ENCODE assay signal across 7 cellular contexts in the genomic region with DNA sequence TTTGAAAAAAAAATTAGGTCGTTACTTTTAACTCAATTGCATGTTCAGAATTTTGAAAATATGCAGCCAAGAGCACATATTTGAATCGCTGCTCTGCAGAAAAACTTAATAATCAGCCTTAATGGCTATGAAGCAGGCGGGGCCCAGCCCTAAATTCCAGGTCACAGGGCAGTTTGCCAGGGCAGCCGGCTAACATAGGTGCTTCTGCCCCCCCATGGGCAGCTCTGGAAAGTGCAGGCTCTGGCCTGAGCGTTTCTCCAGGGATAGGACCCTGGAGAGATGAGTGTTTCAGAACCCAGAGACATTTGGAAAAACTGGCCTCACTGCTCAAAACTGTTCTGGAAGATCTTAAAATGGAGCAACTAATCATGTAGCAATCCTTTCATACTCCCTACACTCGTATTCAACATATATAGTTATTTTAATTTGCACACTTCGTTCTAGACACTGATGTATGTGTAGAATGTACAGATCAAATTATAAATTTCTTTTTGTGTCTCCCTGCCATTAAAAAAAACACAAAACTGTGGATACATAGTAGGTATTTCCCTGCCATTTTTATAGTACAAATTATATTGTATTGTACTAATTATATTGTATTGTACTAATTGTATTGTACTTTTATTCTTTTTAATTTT. TPM values are rescaled to one million over a fixed set of nuclear protein-coding genes. Genes with fewer than 3 reads are reported as not detected.
DNase-seq lines count a peak whose midpoint lies in the region; TF ChIP-seq lines count a peak whose summit lies in the region.

No MANE protein-coding gene starts in this region.

- H3K9me3 ChIP-seq in PC-9 (ENCODE audit: insufficient read depth, low read depth) (no peaks in the 10 kb centered on the region), fibroblast of lung (ENCODE audit: control insufficient read depth, insufficient read depth, low read depth, low read length) (no peaks in the 10 kb centered on the region)

- no peaks in the 10 kb centered on the region for H3K27me3 ChIP-seq in PC-9 (ENCODE audit: insufficient read depth, low read depth)
- H3K27me3 ChIP-seq in fibroblast of lung (ENCODE audit: control insufficient read depth, insufficient read depth, low read length), result no peaks in the 10 kb centered on the region

- no peaks in the 10 kb centered on the region for H3K9me3 Mint-ChIP-seq in activated T-cell treated with anti-CD3 and anti-CD28 coated beads, Interleukin-2, amount 50 U/mL, for 24 hours
- H3K9me3 Mint-ChIP-seq in nephron, result peaks cover 4% of the 10 kb centered on the region

- BruUV-seq in PC-9 (replicated peaks; lab: Mats Ljungman, UMichigan), result no TSS peak

- H3K79me2 ChIP-seq in PC-9 (ENCODE audit: low read depth), result no peaks in the 10 kb centered on the region
- no peaks in the 10 kb centered on the region for H3K79me2 ChIP-seq in fibroblast of lung (ENCODE audit: control insufficient read depth, insufficient read depth, low read length)

- H3K4me2 ChIP-seq in PC-9 (peak overlapping the region; percentile 30; the same call in 1 of the 2 replicates), fibroblast of lung (ENCODE audit: extremely low read depth, insufficient read depth, low read length) (no peak overlapping the region)

- H3K27ac Mint-ChIP-seq in activated T-cell treated with anti-CD3 and anti-CD28 coated beads, Interleukin-2, amount 50 U/mL, for 24 hours, result no peak overlapping the region
- H3K27ac Mint-ChIP-seq in nephron, result peak overlapping the region in 2 of 3 experiments; percentile 49 to 70

- peaks cover 33% of the 10 kb centered on the region for H3K4me1 ChIP-seq in PC-9 (replicated peaks; ENCODE audit: insufficient read depth)
- H3K4me1 ChIP-seq in fibroblast of lung (ENCODE audit: control insufficient read depth, extremely low read depth, insufficient read depth, low read length), result peaks cover 2% of the 10 kb centered on the region

- H3F3A ChIP-seq in PC-9 (ENCODE audit: insufficient read depth, low read depth), result peaks cover 25% of the 10 kb centered on the region

- H4K20me1 ChIP-seq in PC-9 (ENCODE audit: insufficient read depth) (no peaks in the 10 kb centered on the region), fibroblast of lung (ENCODE audit: control insufficient read depth, extremely low read depth, insufficient read depth, low read length) (no peaks in the 10 kb centered on the region)

- DNase-seq in GM13977 (ENCODE audit: low spot score), result peak; percentile 78
- peak; percentile 87 to 92 for DNase-seq in Kasumi-1 (lab: John Stamatoyannopoulos, UW)
- DNase-seq in PC-9, result peak; percentile 68 to 86
- peak; percentile 84 for DNase-seq in activated T-cell treated with anti-CD3 and anti-CD28 coated beads, Interleukin-2, amount 50 U/mL, for 24 hours
- DNase-seq in fibroblast of lung (ENCODE audit: low read depth in 2 of 2), result peak; percentile 71 to 89
- peak; percentile 45 to 74 (median 66) for DNase-seq in stimulated activated naive CD4-positive, alpha-beta T cell (lab: John Stamatoyannopoulos, UW)

- in situ Hi-C loops in GM13977 (cut with MboI; ENCODE audit: low pct_unique_long_range_greater_than_20kb, low sequenced_read_pairs, unreplicated experiment), result loop anchor here (5.0 kb wide), 1 partner anchor 98 kb away; no protein-coding TSS in a partner anchor

- H3K27ac ChIP-seq in PC-9 (no peak overlapping the region), fibroblast of lung (ENCODE audit: insufficient read depth, low read length) (no peak overlapping the region)

- no peaks in the 10 kb centered on the region for H3K9me2 ChIP-seq in PC-9 (ENCODE audit: insufficient read depth)

- POLR2A ChIA-PET in PC-9 (lab: Charles Lee; ENCODE audit: unreplicated experiment), result no interaction called here

- no peaks in the 10 kb centered on the region for H3K27me3 Mint-ChIP-seq in activated T-cell treated with anti-CD3 and anti-CD28 coated beads, Interleukin-2, amount 50 U/mL, for 24 hours
- no peaks in the 10 kb centered on the region for H3K27me3 Mint-ChIP-seq in nephron (ENCODE audit: low read depth)

- no peaks in the 10 kb centered on the region for H3K36me3 ChIP-seq in PC-9 (ENCODE audit: low read depth)
- no peaks in the 10 kb centered on the region for H3K36me3 ChIP-seq in fibroblast of lung (ENCODE audit: control insufficient read depth, insufficient read depth, low read length)

- CTCF ChIA-PET in PC-9 (lab: Charles Lee), result interaction anchor here (0.7 to 1.2 kb wide), 2 partner anchors 37 to 97 kb away, joined by 3 read pairs; no protein-coding TSS in a partner anchor

- no peak overlapping the region for H3K4me3 Mint-ChIP-seq in activated T-cell treated with anti-CD3 and anti-CD28 coated beads, Interleukin-2, amount 50 U/mL, for 24 hours
- no peak overlapping the region for H3K4me3 Mint-ChIP-seq in nephron

- H3K9ac ChIP-seq in fibroblast of lung (ENCODE audit: insufficient read depth, low read length), result no peak overlapping the region

- TF ChIP-seq CTCF in GM13977 (IDR thresholded peaks at IDR 0.05; ENCODE audit: extremely low read depth, insufficient read depth, missing control alignments) (peak; percentile 92), PC-9 (conservative IDR thresholded peaks at IDR 0.05) (peak; percentile 85), fibroblast of lung (conservative IDR thresholded peaks at IDR 0.05 in 1 of 2, IDR thresholded peaks at IDR 0.05 in 1 of 2; ENCODE audit: low read depth in 1 of 2, low read length in 2 of 2) (peak; percentile 89 to 92), nephron (IDR thresholded peaks at IDR 0.05; ENCODE audit: unreplicated experiment in 3 of 3) (peak; percentile 86 to 93 (median 86))

- intact Hi-C loops in PC-9 (cut with micrococcal nuclease; ENCODE audit: unreplicated experiment), result loop anchor here (1.0 to 5.0 kb wide), 6 partner anchors 39 to 101 kb away; a partner anchor contains a TSS

- no peaks in the 10 kb centered on the region for H3K36me3 Mint-ChIP-seq in activated T-cell treated with anti-CD3 and anti-CD28 coated beads, Interleukin-2, amount 50 U/mL, for 24 hours (ENCODE audit: low read depth)
- H3K36me3 Mint-ChIP-seq in nephron (ENCODE audit: low read depth), result no peaks in the 10 kb centered on the region

- H3K4me3 ChIP-seq in PC-9 (no peak overlapping the region), fibroblast of lung (replicated peaks in 1 of 4; ENCODE audit: control extremely low read depth in 1 of 4, insufficient read depth in 1 of 4, low read depth in 3 of 4, low read length in 4 of 4) (no peak overlapping the region)

- H2AFZ ChIP-seq in PC-9 (no peak overlapping the region), fibroblast of lung (ENCODE audit: low read length) (no peak overlapping the region)

- peaks cover 19% of the 10 kb centered on the region for H3K4me1 Mint-ChIP-seq in activated T-cell treated with anti-CD3 and anti-CD28 coated beads, Interleukin-2, amount 50 U/mL, for 24 hours (ENCODE audit: low read depth)
- H3K4me1 Mint-ChIP-seq in nephron, result peaks cover 26% of the 10 kb centered on the region

RNA-seq across cellular contexts. Expression of a gene that starts 26.0 kb away (rescaled TPM):
- total RNA-seq in PC-9 (2021), result 19.5 and 21.8 TPM in 2 replicates
- 7.2 and 7.9 TPM in 2 replicates for total RNA-seq in fibroblast of lung
- polyA plus RNA-seq in fibroblast of lung, result 5.6 and 5.7 TPM in 2 replicates
- polyA plus RNA-seq in fibroblast of lung (2012), result 3.3 and 5.2 TPM in 2 replicates
- polyA minus RNA-seq in fibroblast of lung (ENCODE audit: low replicate concordance), result 0.07 and 0.27 TPM in 2 replicates
